In the genomic region with DNA sequence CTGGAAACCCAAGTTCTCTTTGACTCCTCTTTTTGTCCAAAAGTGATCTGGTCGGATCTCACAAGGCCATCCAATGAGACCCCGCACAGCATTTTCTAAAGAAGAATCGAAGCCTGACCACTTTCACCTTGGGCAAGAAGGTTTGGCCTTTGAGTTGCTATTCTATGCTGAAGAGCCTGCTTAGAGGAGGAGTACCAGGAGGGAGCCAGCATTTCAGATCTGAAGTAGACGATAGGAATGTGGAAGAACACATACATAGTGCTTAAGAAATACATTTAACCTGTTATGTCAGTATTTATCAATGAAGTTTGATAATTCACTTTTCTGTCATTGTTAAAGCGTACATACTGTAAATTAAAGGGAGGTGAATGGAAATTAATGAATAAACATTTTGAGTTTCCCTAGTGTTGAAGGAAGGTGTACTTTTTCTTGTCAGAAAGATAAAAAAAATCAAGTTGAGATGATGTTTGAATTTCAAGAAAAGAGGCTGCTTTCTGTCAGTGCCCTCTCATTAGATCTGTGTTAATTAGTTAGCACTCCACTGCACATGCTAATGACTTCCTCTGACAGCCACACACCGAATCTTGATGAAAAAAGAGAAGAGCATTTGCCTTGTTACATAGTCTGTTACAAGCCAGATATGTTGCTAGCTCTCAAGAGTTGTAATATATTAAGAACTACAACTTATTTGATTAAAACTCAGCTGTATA, we compare ENCODE assay signal across 1 cellular context.
TF ChIP-seq lines count a peak whose summit lies in the region.

No MANE protein-coding gene starts in this region.

TF ChIP-seq in WTC11, 78 proteins besides CTCF, POLR2A, EP300 and RAD21:
- TF ChIP-seq ELF4 (CRISPR knock-in tag; IDR thresholded peaks at IDR 0.05; ENCODE audit: low read depth) = no peak
- TF ChIP-seq IRF2 (CRISPR knock-in tag; IDR thresholded peaks at IDR 0.05; ENCODE audit: borderline replicate concordance, low read depth) = no peak
- TF ChIP-seq ETV6 (CRISPR knock-in tag; IDR thresholded peaks at IDR 0.05) = no peak
- no peak for TF ChIP-seq FOXP1 (CRISPR knock-in tag; IDR thresholded peaks at IDR 0.05; ENCODE audit: borderline replicate concordance)
